1 cellular context compared by ENCODE assay signal in genomic region chr17:44122825-44123355, GRCh38.
TF ChIP-seq lines count a peak whose summit lies in the region.

No MANE protein-coding gene starts in this region.

TF ChIP-seq in GM12878, 131 proteins besides CTCF, POLR2A, EP300 and RAD21:
- TF ChIP-seq GATAD2B (conservative IDR thresholded peaks at IDR 0.05; ENCODE audit: low read depth) (peak; percentile 70; the same call in 1 of the 2 replicates), EED (IDR thresholded peaks at IDR 0.05; ENCODE audit: low read depth) (no peak)
